In genomic region chr11:116641561-116642045, GRCh38 we compare ENCODE assay signal across 8 cellular contexts.
DNase-seq lines count a peak whose midpoint lies in the region; ATAC-seq, FAIRE-seq and TF ChIP-seq lines count a peak whose summit lies in the region.

No MANE protein-coding gene starts in this region.

- POLR2A ChIA-PET in BJ (lab: Charles Lee), result no interaction called here

- no peaks in the 10 kb centered on the region for H3K27me3 ChIP-seq in BJ (ENCODE audit: control insufficient read depth, insufficient read depth, low read length)

- FAIRE-seq in urothelium cell line (lab: Jason Lieb, UNC), result peak; percentile 96

- H3K36me3 ChIP-seq in BJ (ENCODE audit: control insufficient read depth, insufficient read depth, low read length), result no peaks in the 10 kb centered on the region

- no peak overlapping the region for H3K4me3 ChIP-seq in BJ (ENCODE audit: low read depth, low read length)
- no peak overlapping the region for H3K4me3 ChIP-seq in astrocyte of the spinal cord (ENCODE audit: low read depth, low read length)

- ATAC-seq in GM21737 (IDR thresholded peaks at IDR 0.05; ENCODE audit: unreplicated experiment) (no peak), HG03469 (IDR thresholded peaks at IDR 0.05; ENCODE audit: unreplicated experiment) (no peak)

- in situ Hi-C loops in astrocyte of the spinal cord (cut with HindIII; ENCODE audit: low sequenced_read_pairs), result no loop called here

- TF ChIP-seq CTCF in BJ (IDR thresholded peaks at IDR 0.05; ENCODE audit: insufficient read depth, low read depth, low read length), result peak; percentile 66
- peak; percentile 78 for TF ChIP-seq CTCF in astrocyte of the spinal cord (IDR thresholded peaks at IDR 0.05; ENCODE audit: low read depth, low read length)

- CTCF ChIA-PET in BJ (lab: Yijun Ruan, JAX), result interaction anchor here (0.7 to 1.8 kb wide), 11 partner anchors 42 to 425 kb away, joined by 3 to 11 read pairs (median 4); no protein-coding TSS in a partner anchor

- DNase-seq in BJ (ENCODE audit: low read depth), result no peak
- peak; percentile 48 for DNase-seq in GM19238 (ENCODE audit: insufficient read length, low spot score)
- DNase-seq in NCI-H2227 treated with DMSO at 0.1 percent for 48 hours (lab: John Stamatoyannopoulos, UW), result peak; percentile 22
- peak; percentile 2 for DNase-seq in astrocyte of the spinal cord (ENCODE audit: low read depth, low spot score)
- DNase-seq in kidney tubule cell (ENCODE audit: low spot score), result peak; percentile 59
- DNase-seq in urothelium cell line (ENCODE audit: low spot score), result peak; percentile 84
